ENCODE assay signal across 16 cellular contexts in genomic region chrX:113548308-113549015, GRCh38.
"Had no signal": no experiment of that assay in that cellular context is flagged by ENCODE, and none has a peak within 500 bp of the region (broad histone marks: within the 10 kb centered on the region; RNA-seq: fewer than 3 reads in every experiment).

No MANE protein-coding gene starts in this region.

- H3K27ac ChIP-seq: thoracic aorta had no signal

- ATAC-seq: activated CD8-positive, alpha-beta T cell treated with anti-CD3 and anti-CD28 coated beads, Interleukin-2, amount 10 ng/mL, durations not matched to agents 7 days and 5 days; stimulated activated effector memory CD8-positive, alpha-beta T cell treated with anti-CD3 and anti-CD28 coated beads, Interleukin-12 subunit alpha, Interleukin-12 subunit beta, amount 100 ng/mL, for 72 hours had no signal

- H3K36me3 ChIP-seq: thoracic aorta had no signal

- H3K4me3 ChIP-seq: lung, thoracic aorta had no signal

- DNase-seq: activated B cell treated with CpG ODN at 0.5 μM for 24 hours; activated CD4-positive, alpha-beta T cell treated with anti-CD3 and anti-CD28 coated beads for 48 hours; activated CD8-positive, alpha-beta memory T cell treated with anti-CD3 and anti-CD28 coated beads, Interleukin-2, amount 50 U/mL, for 4 hours; activated CD8-positive, alpha-beta T cell treated with anti-CD3 and anti-CD28 coated beads, Interleukin-2, amount 10 ng/mL, durations not matched to agents 7 days and 5 days; activated effector memory CD4-positive, alpha-beta T cell treated with anti-CD3 and anti-CD28 coated beads, Interleukin-2, amount 50 U/mL, for 16 hours; activated T-cell treated with anti-CD3 and anti-CD28 coated beads, Interleukin-2, amount 50 U/mL, for 48 hours; effector CD4-positive, alpha-beta T cell; foreskin fibroblast; hypothalamus; naive B cell; posterior cingulate gyrus; retina; T-helper 2 cell had no signal

- H3K9me3 ChIP-seq: thoracic aorta had no signal
